In the genomic region with DNA sequence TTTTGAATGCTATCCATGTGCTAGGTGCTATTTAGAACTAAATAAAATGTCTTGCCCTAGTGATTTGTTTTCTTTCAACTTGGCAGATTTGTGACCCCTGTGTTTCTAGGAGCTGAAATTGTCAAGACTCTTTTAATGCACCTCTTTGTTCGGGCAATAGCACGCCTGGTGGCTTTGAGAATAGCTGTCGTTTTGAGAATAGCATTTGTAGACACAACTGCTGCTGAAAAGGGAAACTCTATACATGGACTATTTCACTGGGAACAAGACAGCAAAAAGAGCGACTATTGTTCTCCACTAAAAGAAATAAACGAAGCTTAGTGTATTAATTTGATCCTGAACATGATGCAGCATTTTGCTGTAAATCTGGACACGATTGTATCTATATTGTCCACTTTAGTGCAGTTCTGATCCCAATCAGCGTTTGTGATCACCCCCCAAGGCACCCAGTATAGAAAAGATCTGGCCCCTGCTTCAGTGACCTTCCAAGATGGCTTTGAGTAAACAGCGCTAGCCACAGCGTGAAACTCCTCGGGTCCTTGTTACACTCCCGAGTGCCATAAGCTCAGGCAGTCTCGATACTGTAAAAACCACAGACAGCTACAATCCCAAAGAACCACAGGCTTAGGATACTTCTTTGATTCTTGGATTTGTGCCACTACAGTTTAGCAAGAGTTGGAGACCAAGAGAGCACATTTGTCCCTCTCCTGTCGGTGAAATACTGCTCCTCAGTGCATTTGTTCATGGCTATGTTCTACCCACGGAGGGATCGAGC, we compare ENCODE assay signal across 18 cellular contexts.
"Had no signal": no experiment of that assay in that cellular context is flagged by ENCODE, and none has a peak within 500 bp of the region (broad histone marks: within the 10 kb centered on the region; RNA-seq: fewer than 3 reads in every experiment).

No MANE protein-coding gene starts in this region.

- H3K9me3 ChIP-seq: esophagus muscularis mucosa, pancreas, vagina had no signal

- H3K27me3 ChIP-seq: esophagus muscularis mucosa, pancreas, vagina had no signal

- H3K4me1 ChIP-seq: esophagus muscularis mucosa, pancreas, vagina had no signal

- H3K36me3 ChIP-seq: esophagus muscularis mucosa, pancreas, vagina had no signal

- H3K27ac ChIP-seq: esophagus muscularis mucosa, pancreas, vagina had no signal

- ATAC-seq: activated CD4-positive, CD25-positive, alpha-beta regulatory T cell treated with anti-CD3 and anti-CD28 coated beads, Interleukin-2, amount 50 U/mL, for 24 hours; left ventricle myocardium superior; pancreas; stimulated activated memory B cell treated with anti-CD40 and anti-IgM and Interleukin-4, amounts not matched to agents 10 μg/mL and 1 μg/mL and 100 μg/mL, for 72 hours had no signal

- H3K4me3 ChIP-seq: esophagus muscularis mucosa, pancreas, vagina had no signal

- DNase-seq: activated CD4-positive, alpha-beta T cell treated with anti-CD3 and anti-CD28 coated beads, Interleukin-2, amount 50 U/mL, for 4 hours; activated naive CD4-positive, alpha-beta T cell; activated naive CD8-positive, alpha-beta T cell treated with anti-CD3 and anti-CD28 coated beads, Interleukin-2, amount 10 ng/mL, durations not matched to agents 7 days and 5 days; activated T-cell treated with anti-CD3 and anti-CD28 coated beads for 4 hours; aorta; hippocampal formation; kidney; left ventricle myocardium superior; mesenchymal stem cell; nephron progenitor cell; pancreas; stimulated activated CD4-positive, alpha-beta T cell treated with anti-CD3 and anti-CD28 coated beads, Interleukin-2, amount 100 ng/mL, for 48 hours; T-helper 1 cell; T1000 had no signal
